Comparison of ENCODE assay signal across 23 cellular contexts in genomic region chr7:1887251-1887650, GRCh38.
"Had no signal": no experiment of that assay in that cellular context is flagged by ENCODE, and none has a peak within 500 bp of the region (broad histone marks: within the 10 kb centered on the region; RNA-seq: fewer than 3 reads in every experiment).

No MANE protein-coding gene starts in this region.

- H3K27ac ChIP-seq: dorsolateral prefrontal cortex, left lung, lower lobe of right lung, neutrophil, parathyroid adenoma, prostate gland, right atrium auricular region, testis, tibial artery, upper lobe of left lung had no signal

- H2AFZ ChIP-seq: parathyroid adenoma had no signal

- H3K9me3 ChIP-seq: lower lobe of right lung, neutrophil, prostate gland, right atrium auricular region, spleen, testis, tibial artery, upper lobe of left lung had no signal

- H3K27me3 ChIP-seq: dorsolateral prefrontal cortex, left lung, neutrophil, right atrium auricular region, spleen, testis, tibial artery, upper lobe of left lung had no signal

- H3K36me3 ChIP-seq: neutrophil, prostate gland, right atrium auricular region had no signal

- ATAC-seq: left lung; lower lobe of right lung; naive thymus-derived CD8-positive, alpha-beta T cell; stimulated activated memory B cell treated with anti-CD40 and anti-IgM and Interleukin-4, amounts not matched to agents 10 μg/mL and 1 μg/mL and 100 μg/mL, for 72 hours; stimulated activated naive CD8-positive, alpha-beta T cell treated with anti-CD3 and anti-CD28 coated beads, Interleukin-15, Interleukin-2, amounts not matched to agents 100 U/mL and 50 U/mL, for 24 hours had no signal

- H3K9ac ChIP-seq: parathyroid adenoma had no signal

- H3K79me2 ChIP-seq: parathyroid adenoma had no signal

- H3K4me1 ChIP-seq: left lung, lower lobe of right lung, parathyroid adenoma, prostate gland, testis, tibial artery, upper lobe of left lung had no signal

- FAIRE-seq: colon, frontal cortex had no signal

- DNase-seq: cerebellar nuclear complex; dorsolateral prefrontal cortex; effector CD4-positive, alpha-beta T cell; hypothalamus; left cardiac atrium; lower lobe of right lung; naive thymus-derived CD8-positive, alpha-beta T cell; spleen; stimulated activated CD4-positive, alpha-beta T cell treated with anti-CD3 and anti-CD28 coated beads, Interleukin-4, amount 100 ng/mL, for 4 hours; stimulated activated naive CD8-positive, alpha-beta T cell treated with anti-CD3 and anti-CD28 coated beads, Interleukin-15, Interleukin-2, amounts not matched to agents 100 U/mL and 50 U/mL, for 24 hours; substantia nigra; testis; tibial artery had no signal

- H3K4me3 ChIP-seq: dorsolateral prefrontal cortex, left lung, lower lobe of right lung, prostate gland, right atrium auricular region, skin epidermis, spleen, testis, tibial artery, upper lobe of left lung had no signal
